ENCODE assay signal across 8 cellular contexts in genomic region chr16:30956601-30957455, GRCh38. TPM values are rescaled to one million over a fixed set of nuclear protein-coding genes. Genes with fewer than 3 reads are reported as not detected.
DNase-seq lines count a peak whose midpoint lies in the region; ATAC-seq, FAIRE-seq and TF ChIP-seq lines count a peak whose summit lies in the region.

No MANE protein-coding gene starts in this region.

- peak overlapping the region; percentile 71 for H2AFZ ChIP-seq in astrocyte (ENCODE audit: low read depth, low read length)

- H3K36me3 ChIP-seq in HAP-1 (replicated peaks) (peaks cover 30% of the 10 kb centered on the region), astrocyte (ENCODE audit: insufficient read depth, low read length) (peaks cover 22% of the 10 kb centered on the region)

- in situ Hi-C loops in HAP-1 (cut with MboI; ENCODE audit: low sequenced_read_pairs) = loop anchor here (25.0 kb wide), 1 partner anchor 755 kb away; a partner anchor contains a TSS

- H3K4me1 Mint-ChIP-seq in astrocyte (ENCODE audit: low read depth, unreplicated experiment) = peaks cover 6% of the 10 kb centered on the region

- H3K9me3 ChIP-seq in HAP-1 (no peaks in the 10 kb centered on the region), astrocyte (ENCODE audit: insufficient read depth, low read depth, low read length) (no peaks in the 10 kb centered on the region)

- H3K4me3 Mint-ChIP-seq in astrocyte (ENCODE audit: unreplicated experiment) = peak overlapping the region; percentile 91

- no peak for TF ChIP-seq CTCF in astrocyte (IDR thresholded peaks at IDR 0.05; ENCODE audit: insufficient read depth, low read depth, low read length)

- H4K20me1 ChIP-seq in astrocyte (ENCODE audit: insufficient read depth, low read length) = peaks cover 22% of the 10 kb centered on the region

- H3K9ac ChIP-seq in astrocyte (ENCODE audit: low read length) = peak overlapping the region; percentile 95

- peak overlapping the region; percentile 100 for H3K4me3 ChIP-seq in HAP-1
- H3K4me3 ChIP-seq in astrocyte (ENCODE audit: insufficient read depth, low read depth, low read length) = peak overlapping the region; percentile 78

- DNase-seq in ELF-1 (ENCODE audit: low read depth, low spot score) (peak; percentile 85), HAP-1 (ENCODE audit: low spot score in 2 of 2) (peak; percentile 63 to 95), NCI-H1092 treated with DMSO at 0.1 percent for 48 hours (lab: John Stamatoyannopoulos, UW) (peak; percentile 79), T-helper 22 cell (ENCODE audit: low read depth) (peak; percentile 83), astrocyte (ENCODE audit: low read depth) (peak; percentile 71), hepatic stellate cell (ENCODE audit: low spot score) (peak; percentile 89), sciatic nerve (ENCODE audit: low spot score) (peak; percentile 92)

- intact Hi-C loops in sciatic nerve (cut with DNase I) = no loop called here

- ATAC-seq in sciatic nerve = peak; percentile 85
- no peak for ATAC-seq in HG03520 (IDR thresholded peaks at IDR 0.05; ENCODE audit: unreplicated experiment)

- H3K27ac Mint-ChIP-seq in astrocyte (ENCODE audit: unreplicated experiment) = peak overlapping the region; percentile 98

- FAIRE-seq in astrocyte (lab: Jason Lieb, UNC) = no peak

- H3K4me1 ChIP-seq in HAP-1 = peaks cover 14% of the 10 kb centered on the region
- H3K4me1 ChIP-seq in astrocyte (ENCODE audit: insufficient read depth, low read length) = peaks cover 12% of the 10 kb centered on the region

- H3K79me2 ChIP-seq in astrocyte (ENCODE audit: insufficient read depth, low read length) = peaks cover 26% of the 10 kb centered on the region

- H3K27me3 ChIP-seq in HAP-1 (ENCODE audit: low read depth) (no peaks in the 10 kb centered on the region), astrocyte (ENCODE audit: insufficient read depth, low read length) (no peaks in the 10 kb centered on the region)

- no peaks in the 10 kb centered on the region for H3K27me3 Mint-ChIP-seq in astrocyte (ENCODE audit: low read depth, unreplicated experiment)

- peaks cover 6% of the 10 kb centered on the region for H3K36me3 Mint-ChIP-seq in astrocyte (ENCODE audit: low read depth, unreplicated experiment)

- H3K4me2 ChIP-seq in astrocyte (ENCODE audit: low read length) = peak overlapping the region; percentile 93

- H3K9me3 Mint-ChIP-seq in astrocyte (ENCODE audit: unreplicated experiment) = no peaks in the 10 kb centered on the region

- peak overlapping the region; percentile 99 for H3K27ac ChIP-seq in astrocyte (ENCODE audit: low read depth, low read length)

RNA-seq across cellular contexts. Expression of gene SETD1A, which starts 0.7 kb away (rescaled TPM):
- total RNA-seq in astrocyte (15.4 and 18.7 TPM in 2 replicates), sciatic nerve (17.8 TPM)

RNA-seq across cellular contexts. Expression of gene ORAI3, which starts 8.0 kb away (rescaled TPM):
- total RNA-seq in astrocyte = 21.1 and 22.6 TPM in 2 replicates
- total RNA-seq in sciatic nerve = 21.8 TPM

RNA-seq across cellular contexts. Expression of gene HSD3B7, which starts 28.2 kb away (rescaled TPM):
- total RNA-seq in astrocyte (8.3 and 9.0 TPM in 2 replicates), sciatic nerve (16.3 TPM)

RNA-seq across cellular contexts. Expression of gene FBXL19, which starts 33.5 kb away (rescaled TPM):
- total RNA-seq in astrocyte = 42.3 and 42.5 TPM in 2 replicates
- 13.1 TPM for total RNA-seq in sciatic nerve

RNA-seq across cellular contexts. Expression of gene STX1B, which starts 53.6 kb away (rescaled TPM):
- total RNA-seq in astrocyte (10.7 and 11.0 TPM in 2 replicates), sciatic nerve (2.1 TPM)
